Comparison of ENCODE assay signal across 16 cellular contexts in the genomic region with DNA sequence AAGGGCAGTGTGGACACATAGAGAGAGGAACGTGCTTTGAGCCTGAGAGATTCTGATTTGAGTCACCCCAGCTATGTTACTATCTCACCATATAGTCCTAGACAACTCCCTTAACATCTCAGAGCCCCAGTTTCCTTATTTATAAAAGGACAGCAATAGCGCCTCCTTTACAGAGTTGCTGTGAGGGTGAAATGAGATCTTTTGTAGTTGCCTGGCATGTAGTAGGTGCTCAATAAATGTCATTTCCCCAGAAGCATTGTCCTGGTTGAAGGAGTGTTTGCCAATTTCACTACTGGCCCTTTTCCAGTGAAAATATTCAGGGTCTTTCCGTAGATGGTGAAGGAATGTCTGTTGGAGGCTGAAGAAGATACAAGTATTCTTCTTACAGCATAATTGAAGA. TPM values are rescaled to one million over a fixed set of nuclear protein-coding genes. Genes with fewer than 3 reads are reported as not detected.
"Had no signal": no experiment of that assay in that cellular context is flagged by ENCODE, and none has a peak within 500 bp of the region (broad histone marks: within the 10 kb centered on the region; RNA-seq: fewer than 3 reads in every experiment).

No MANE protein-coding gene starts in this region.

- H3K36me3 Mint-ChIP-seq: mesothelial cell of epicardium; stimulated activated naive B cell treated with anti-CD40 and anti-IgM and Interleukin-4, amounts not matched to agents 10 μg/mL and 1 μg/mL and 100 μg/mL, for 72 hours had no signal

- DNase-seq: activated CD4-positive, alpha-beta T cell treated with anti-CD3 and anti-CD28 coated beads, Interleukin-2, amount 50 U/mL, for 1 hour; activated CD8-positive, alpha-beta memory T cell treated with anti-CD3 and anti-CD28 coated beads for 24 hours; activated naive CD4-positive, alpha-beta T cell treated with Interleukin-2 at 50 U/mL for 16 hours; cerebellar nuclear complex; gastrocnemius medialis; heart left ventricle; left colon; lower lobe of right lung; nephron progenitor cell; occipital lobe; stimulated activated CD4-positive, alpha-beta T cell treated with anti-CD3 and anti-CD28 coated beads, Interleukin-4, amount 100 ng/mL, for 1 hour; stimulated activated naive B cell treated with anti-CD40 and anti-IgM and Interleukin-4, amounts not matched to agents 10 μg/mL and 1 μg/mL and 100 μg/mL, for 72 hours; uterus had no signal

- H3K4me3 Mint-ChIP-seq: mesothelial cell of epicardium; stimulated activated naive B cell treated with anti-CD40 and anti-IgM and Interleukin-4, amounts not matched to agents 10 μg/mL and 1 μg/mL and 100 μg/mL, for 72 hours had no signal

- ATAC-seq: activated CD4-positive, CD25-positive, alpha-beta regulatory T cell treated with anti-CD3 and anti-CD28 coated beads, Interleukin-2, amount 50 U/mL, for 24 hours; gastrocnemius medialis; heart left ventricle; left colon; lower lobe of right lung; stimulated activated naive B cell treated with anti-CD40 and anti-IgM and Interleukin-4, amounts not matched to agents 10 μg/mL and 1 μg/mL and 100 μg/mL, for 72 hours had no signal

- H3K27ac Mint-ChIP-seq: mesothelial cell of epicardium; nephron progenitor cell; stimulated activated naive B cell treated with anti-CD40 and anti-IgM and Interleukin-4, amounts not matched to agents 10 μg/mL and 1 μg/mL and 100 μg/mL, for 72 hours had no signal

- H3K9me3 Mint-ChIP-seq: mesothelial cell of epicardium; nephron progenitor cell; stimulated activated naive B cell treated with anti-CD40 and anti-IgM and Interleukin-4, amounts not matched to agents 10 μg/mL and 1 μg/mL and 100 μg/mL, for 72 hours had no signal

RNA-seq across cellular contexts. Expression of gene FAM180A, which starts 51.3 kb away (rescaled TPM):
- total RNA-seq: dermis microvascular lymphatic vessel endothelial cell, mesothelial cell of epicardium, occipital lobe had no signal
